In the genomic region with DNA sequence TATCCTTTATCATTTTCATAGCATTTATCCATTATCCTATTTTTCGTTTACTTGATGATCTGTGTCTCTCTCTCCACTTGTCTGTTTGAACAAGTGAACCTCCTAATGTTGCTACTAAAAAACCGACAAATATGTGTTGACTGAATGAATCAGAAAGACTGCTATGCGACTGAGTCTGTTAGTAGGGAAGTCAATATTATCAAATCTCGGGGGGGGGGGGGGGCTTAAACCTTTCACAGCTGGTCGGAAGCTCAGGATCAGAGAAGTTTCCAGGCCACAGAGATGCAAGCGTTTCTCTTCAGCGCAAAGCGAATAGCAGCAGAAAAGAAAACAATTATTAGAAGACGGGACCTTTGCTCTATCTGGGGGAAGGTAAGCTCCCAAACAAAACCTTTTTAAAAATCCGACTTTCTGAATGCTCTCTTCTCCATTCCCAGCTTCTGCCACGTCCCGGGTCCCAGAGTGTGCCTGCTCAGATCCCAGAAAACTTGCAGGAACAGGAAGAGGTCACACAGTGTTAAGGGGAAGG, we compare ENCODE assay signal across 9 cellular contexts. TPM values are rescaled to one million over a fixed set of nuclear protein-coding genes. Genes with fewer than 3 reads are reported as not detected.
DNase-seq lines count a peak whose midpoint lies in the region; ATAC-seq and TF ChIP-seq lines count a peak whose summit lies in the region.
"Had no signal": no experiment of that assay in that cellular context is flagged by ENCODE, and none has a peak within 500 bp of the region (broad histone marks: within the 10 kb centered on the region; RNA-seq: fewer than 3 reads in every experiment).

No MANE protein-coding gene starts in this region.

- peak overlapping the region; percentile 95 for H3K4me3 Mint-ChIP-seq in activated CD8-positive, alpha-beta memory T cell treated with anti-CD3 and anti-CD28 coated beads, Interleukin-2, amount 10 ng/mL, durations not matched to agents 7 days and 5 days
- H3K4me3 Mint-ChIP-seq in activated CD8-positive, alpha-beta T cell treated with anti-CD3 and anti-CD28 coated beads for 36 hours = peak overlapping the region; percentile 91
- H3K4me3 Mint-ChIP-seq in stimulated activated naive B cell treated with anti-CD40 and anti-IgM and Interleukin-4, amounts not matched to agents 10 μg/mL and 1 μg/mL and 100 μg/mL, for 72 hours = peak overlapping the region; percentile 87 to 91

- CTCF ChIA-PET in activated CD8-positive, alpha-beta memory T cell treated with anti-CD3 and anti-CD28 coated beads, Interleukin-2, amount 10 ng/mL, durations not matched to agents 7 days and 5 days (lab: Charles Lee) = interaction anchor here (0.9 to 1.6 kb wide), 2 partner anchors 18 to 21 kb away, joined by 4 to 7 read pairs; no protein-coding TSS in a partner anchor
- CTCF ChIA-PET in activated CD8-positive, alpha-beta T cell treated with anti-CD3 and anti-CD28 coated beads for 36 hours (lab: Charles Lee) = interaction anchor here (1.5 to 3.4 kb wide), 3 partner anchors 20 to 1589 kb away, joined by 3 to 12 read pairs (median 4); no protein-coding TSS in a partner anchor

- peak overlapping the region; percentile 98 for H3K27ac Mint-ChIP-seq in activated CD8-positive, alpha-beta memory T cell treated with anti-CD3 and anti-CD28 coated beads, Interleukin-2, amount 10 ng/mL, durations not matched to agents 7 days and 5 days
- peak overlapping the region; percentile 100 for H3K27ac Mint-ChIP-seq in activated CD8-positive, alpha-beta T cell treated with anti-CD3 and anti-CD28 coated beads for 36 hours
- H3K27ac Mint-ChIP-seq in stimulated activated naive B cell treated with anti-CD40 and anti-IgM and Interleukin-4, amounts not matched to agents 10 μg/mL and 1 μg/mL and 100 μg/mL, for 72 hours = peak overlapping the region; percentile 100

- POLR2A ChIA-PET in activated CD8-positive, alpha-beta T cell treated with anti-CD3 and anti-CD28 coated beads for 36 hours (lab: Charles Lee) = interaction anchor here (0.6 kb wide), 1 partner anchor 1900 kb away, joined by 3 read pairs; no protein-coding TSS in a partner anchor

- H3K27me3 Mint-ChIP-seq in activated CD8-positive, alpha-beta memory T cell treated with anti-CD3 and anti-CD28 coated beads, Interleukin-2, amount 10 ng/mL, durations not matched to agents 7 days and 5 days = no peaks in the 10 kb centered on the region
- H3K27me3 Mint-ChIP-seq in activated CD8-positive, alpha-beta T cell treated with anti-CD3 and anti-CD28 coated beads for 36 hours = no peaks in the 10 kb centered on the region
- H3K27me3 Mint-ChIP-seq in stimulated activated naive B cell treated with anti-CD40 and anti-IgM and Interleukin-4, amounts not matched to agents 10 μg/mL and 1 μg/mL and 100 μg/mL, for 72 hours = no peaks in the 10 kb centered on the region

- TF ChIP-seq CTCF in activated CD8-positive, alpha-beta T cell treated with anti-CD3 and anti-CD28 coated beads for 36 hours (IDR thresholded peaks at IDR 0.05) = no peak

- peaks cover 3% of the 10 kb centered on the region for H3K9me3 Mint-ChIP-seq in activated CD8-positive, alpha-beta memory T cell treated with anti-CD3 and anti-CD28 coated beads, Interleukin-2, amount 10 ng/mL, durations not matched to agents 7 days and 5 days (ENCODE audit: low read depth)
- peaks cover 4% of the 10 kb centered on the region for H3K9me3 Mint-ChIP-seq in activated CD8-positive, alpha-beta T cell treated with anti-CD3 and anti-CD28 coated beads for 36 hours
- peaks cover 2 to 3% of the 10 kb centered on the region in 2 donors for H3K9me3 Mint-ChIP-seq in stimulated activated naive B cell treated with anti-CD40 and anti-IgM and Interleukin-4, amounts not matched to agents 10 μg/mL and 1 μg/mL and 100 μg/mL, for 72 hours

- intact Hi-C loops in activated CD8-positive, alpha-beta T cell treated with anti-CD3 and anti-CD28 coated beads for 36 hours (cut with micrococcal nuclease) = loop anchor here (5.0 kb wide), 1 partner anchor 520 kb away; a partner anchor contains a TSS

- H3K4me1 Mint-ChIP-seq in activated CD8-positive, alpha-beta memory T cell treated with anti-CD3 and anti-CD28 coated beads, Interleukin-2, amount 10 ng/mL, durations not matched to agents 7 days and 5 days = peaks cover 36% of the 10 kb centered on the region
- peaks cover 34% of the 10 kb centered on the region for H3K4me1 Mint-ChIP-seq in activated CD8-positive, alpha-beta T cell treated with anti-CD3 and anti-CD28 coated beads for 36 hours (ENCODE audit: low read depth)
- H3K4me1 Mint-ChIP-seq in stimulated activated naive B cell treated with anti-CD40 and anti-IgM and Interleukin-4, amounts not matched to agents 10 μg/mL and 1 μg/mL and 100 μg/mL, for 72 hours = peaks cover 25 to 37% of the 10 kb centered on the region in 2 donors

- ATAC-seq in activated CD8-positive, alpha-beta memory T cell treated with anti-CD3 and anti-CD28 coated beads, Interleukin-2, amount 10 ng/mL, durations not matched to agents 7 days and 5 days = no peak
- ATAC-seq in activated CD8-positive, alpha-beta T cell treated with anti-CD3 and anti-CD28 coated beads for 36 hours = no peak
- no peak for ATAC-seq in stimulated activated naive B cell treated with anti-CD40 and anti-IgM and Interleukin-4, amounts not matched to agents 10 μg/mL and 1 μg/mL and 100 μg/mL, for 72 hours (replicated peaks)
- no peak for ATAC-seq in HG02759 (IDR thresholded peaks at IDR 0.05; ENCODE audit: unreplicated experiment)
- no peak for ATAC-seq in GM21526 (IDR thresholded peaks at IDR 0.05; ENCODE audit: low FRiP score, unreplicated experiment)

- DNase-seq in activated CD8-positive, alpha-beta memory T cell treated with anti-CD3 and anti-CD28 coated beads, Interleukin-2, amount 10 ng/mL, durations not matched to agents 7 days and 5 days = no peak
- DNase-seq in activated CD8-positive, alpha-beta memory T cell treated with anti-CD3 and anti-CD28 coated beads for 24 hours = no peak
- no peak for DNase-seq in activated CD8-positive, alpha-beta T cell treated with anti-CD3 and anti-CD28 coated beads for 36 hours
- DNase-seq in stimulated activated naive B cell treated with anti-CD40 and anti-IgM and Interleukin-4, amounts not matched to agents 10 μg/mL and 1 μg/mL and 100 μg/mL, for 72 hours = no peak
- DNase-seq in stimulated activated CD4-positive, alpha-beta T cell treated with anti-CD3 and anti-CD28 coated beads, Interleukin-4, amount 100 ng/mL, for 24 hours = no peak

- peak overlapping the region; percentile 96 for H3K4me3 ChIP-seq in iPS-11a (ENCODE audit: low read depth, low read length)

- H3K36me3 Mint-ChIP-seq in activated CD8-positive, alpha-beta memory T cell treated with anti-CD3 and anti-CD28 coated beads, Interleukin-2, amount 10 ng/mL, durations not matched to agents 7 days and 5 days = peaks cover 29% of the 10 kb centered on the region
- peaks cover 32% of the 10 kb centered on the region for H3K36me3 Mint-ChIP-seq in activated CD8-positive, alpha-beta T cell treated with anti-CD3 and anti-CD28 coated beads for 36 hours (ENCODE audit: low read depth)
- peaks cover 17 to 37% of the 10 kb centered on the region in 2 donors for H3K36me3 Mint-ChIP-seq in stimulated activated naive B cell treated with anti-CD40 and anti-IgM and Interleukin-4, amounts not matched to agents 10 μg/mL and 1 μg/mL and 100 μg/mL, for 72 hours

RNA-seq across cellular contexts. Expression of a gene that starts 0.4 kb away (rescaled TPM):
- 10 to 100 TPM; 24.7 to 28.0 TPM for total RNA-seq in activated CD8-positive, alpha-beta memory T cell treated with anti-CD3 and anti-CD28 coated beads, Interleukin-2, amount 10 ng/mL, durations not matched to agents 7 days and 5 days
- 10 to 100 TPM; 31.7 to 33.1 TPM for total RNA-seq in activated CD8-positive, alpha-beta T cell treated with anti-CD3 and anti-CD28 coated beads for 36 hours

RNA-seq across cellular contexts. Expression of a gene that starts 40.2 kb away (rescaled TPM):
- total RNA-seq in activated CD8-positive, alpha-beta memory T cell treated with anti-CD3 and anti-CD28 coated beads, Interleukin-2, amount 10 ng/mL, durations not matched to agents 7 days and 5 days = not detected
- not detected for total RNA-seq in activated CD8-positive, alpha-beta T cell treated with anti-CD3 and anti-CD28 coated beads for 36 hours
- total RNA-seq: glomerular endothelial cell had no signal
